17 cellular contexts compared by ENCODE assay signal in the genomic region with DNA sequence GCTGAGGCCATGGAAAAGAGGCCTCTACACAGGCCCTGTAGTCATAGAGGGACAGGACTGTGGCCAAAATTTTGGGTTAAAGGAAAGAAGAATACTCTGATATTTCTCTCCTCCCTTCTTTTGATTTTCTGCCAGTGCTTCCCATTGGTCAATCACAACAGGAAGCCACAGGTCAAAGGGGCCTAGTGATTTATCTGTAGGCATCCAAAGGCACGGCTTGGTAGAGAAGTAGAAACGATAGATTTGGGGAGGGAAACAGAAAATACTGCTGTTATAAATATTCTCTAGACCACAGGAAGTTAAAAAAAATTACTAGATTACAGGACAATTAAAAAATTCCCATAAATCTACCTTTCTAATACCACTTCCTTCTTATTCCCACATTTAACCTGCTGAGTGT. TPM values are rescaled to one million over a fixed set of nuclear protein-coding genes. Genes with fewer than 3 reads are reported as not detected.
DNase-seq lines count a peak whose midpoint lies in the region; ATAC-seq and TF ChIP-seq lines count a peak whose summit lies in the region.
"Had no signal": no experiment of that assay in that cellular context is flagged by ENCODE, and none has a peak within 500 bp of the region (broad histone marks: within the 10 kb centered on the region; RNA-seq: fewer than 3 reads in every experiment).

No MANE protein-coding gene starts in this region.

- ATAC-seq in upper lobe of right lung (no peak), GM18861 (IDR thresholded peaks at IDR 0.05; ENCODE audit: unreplicated experiment) (no peak)
- ATAC-seq: PC-3 had no signal

- no peaks in the 10 kb centered on the region for H4K20me1 ChIP-seq in osteoblast (ENCODE audit: insufficient read depth, low read length)

- H3K4me3 ChIP-seq in liver (ENCODE audit: low read depth in 1 of 3, low read length in 3 of 3) (no peak overlapping the region), osteoblast (ENCODE audit: insufficient read depth, low read length) (no peak overlapping the region), upper lobe of right lung (no peak overlapping the region)
- H3K4me3 ChIP-seq: GM23248, SJSA1 had no signal

- intact Hi-C loops in upper lobe of right lung (cut with DNase I): no loop called here

- no peak overlapping the region for H3K4me2 ChIP-seq in osteoblast (ENCODE audit: insufficient read depth, low read length)

- TF ChIP-seq CTCF in liver (IDR thresholded peaks at IDR 0.05; ENCODE audit: low read depth, low read length, missing input control): no peak
- no peak for TF ChIP-seq CTCF in osteoblast (IDR thresholded peaks at IDR 0.05; ENCODE audit: extremely low read depth, low read depth, low read length)
- TF ChIP-seq CTCF in upper lobe of right lung (IDR thresholded peaks at IDR 0.05): no peak

- H3K36me3 ChIP-seq in liver (ENCODE audit: control insufficient read depth in 4 of 4, insufficient read depth in 3 of 4, low read depth in 1 of 4, low read length in 3 of 4) (no peaks in the 10 kb centered on the region), osteoblast (ENCODE audit: insufficient read depth, low read length) (no peaks in the 10 kb centered on the region), upper lobe of right lung (no peaks in the 10 kb centered on the region)

- H3K4me1 ChIP-seq in liver (ENCODE audit: control insufficient read depth in 4 of 4, insufficient read depth in 4 of 4, low read length in 3 of 4) (peaks cover 0 to 23% (median 9%) of the 10 kb centered on the region in 4 donors), osteoblast (ENCODE audit: insufficient read depth, low read length) (peaks cover 13% of the 10 kb centered on the region), upper lobe of right lung (peaks cover 32% of the 10 kb centered on the region)

- H3K9me3 ChIP-seq in liver (ENCODE audit: control insufficient read depth in 4 of 4, low read length in 3 of 4) (no peaks in the 10 kb centered on the region), osteoblast (ENCODE audit: low read depth, low read length) (no peaks in the 10 kb centered on the region), upper lobe of right lung (no peaks in the 10 kb centered on the region)
- H3K9me3 ChIP-seq: SJSA1 had no signal

- H3K9ac ChIP-seq in liver (ENCODE audit: low read depth in 1 of 2, low read length in 2 of 2): no peak overlapping the region
- H3K9ac ChIP-seq: GM23248 had no signal

- peak overlapping the region; percentile 29 for H2AFZ ChIP-seq in osteoblast (ENCODE audit: low read length)

- WGBS in liver: 35% methylated on average over 2 of the region's 2 CpGs

- H3K79me2 ChIP-seq in osteoblast (ENCODE audit: insufficient read depth, low read length): peaks cover 32% of the 10 kb centered on the region

- no peak for TF ChIP-seq RAD21 in liver (IDR thresholded peaks at IDR 0.05)

- H3K27me3 ChIP-seq in liver (ENCODE audit: control insufficient read depth in 4 of 4, insufficient read depth in 4 of 4, low read length in 3 of 4) (no peaks in the 10 kb centered on the region), osteoblast (ENCODE audit: insufficient read depth, low read length) (no peaks in the 10 kb centered on the region), upper lobe of right lung (no peaks in the 10 kb centered on the region)
- H3K27me3 ChIP-seq: SJSA1 had no signal

- no peak overlapping the region for H3K27ac ChIP-seq in liver (ENCODE audit: low read depth in 1 of 2, low read length in 2 of 2)
- H3K27ac ChIP-seq in osteoblast (ENCODE audit: low read depth, low read length): no peak overlapping the region
- no peak overlapping the region for H3K27ac ChIP-seq in upper lobe of right lung
- H3K27ac ChIP-seq: GM23248, SJSA1 had no signal

- DNase-seq in EL: peak; percentile 12
- DNase-seq in M059J (ENCODE audit: low read depth): peak; percentile 42
- no peak for DNase-seq in osteoblast (ENCODE audit: insufficient read length, low spot score, missing footprints)
- no peak for DNase-seq in upper lobe of right lung
- DNase-seq in DMS153 (lab: John Stamatoyannopoulos, UW): no peak
- no peak for DNase-seq in stimulated activated CD4-positive, alpha-beta T cell treated with anti-CD3 and anti-CD28 coated beads, Interleukin-4, amount 100 ng/mL, for 24 hours
- DNase-seq: ACHN, DND-41, GM23248, NCI-H1417 treated with DMSO at 0.1 percent for 48 hours, NCI-H187 treated with DMSO at 0.1 percent for 48 hours, NCI-H524, PC-3, SW 1271 had no signal

TF ChIP-seq in liver, 16 proteins besides CTCF, POLR2A, EP300 and RAD21:
- TF ChIP-seq NR2F2 (IDR thresholded peaks at IDR 0.05): peak; percentile 61
- no peak for TF ChIP-seq GABPA (IDR thresholded peaks at IDR 0.05 in 1 of 2, conservative IDR thresholded peaks at IDR 0.05 in 1 of 2)

RNA-seq across cellular contexts. Expression of gene CCDC50, which starts 1.7 kb away (rescaled TPM):
- 184 and 195 TPM in 2 replicates for total RNA-seq in M059J (2014; rRNA removed; shearing (Covaris generic))
- total RNA-seq in liver (10 to 100 TPM; 15.4 to 69.0 TPM), osteoblast (74.8 and 78.2 TPM in 2 replicates), upper lobe of right lung (73.2 TPM)
- 10 to 100 TPM; 27.3 to 40.0 TPM for polyA plus RNA-seq in liver

RNA-seq across cellular contexts. Expression of gene UTS2B, which starts 2.8 kb away (rescaled TPM):
- total RNA-seq in M059J (2014; rRNA removed; shearing (Covaris generic)): 0.57 and 10.3 TPM in 2 replicates
- total RNA-seq in liver: not detected
- under 1 TPM; 0.10 to 0.76 TPM for polyA plus RNA-seq in liver
- 0.59 and 1.1 TPM in 2 replicates for total RNA-seq in osteoblast
- total RNA-seq in upper lobe of right lung: 0.75 TPM
- total RNA-seq: PC-3 had no signal

Comparison
In these comparisons a context has a peak if more than half of its experiments do, and no peak if none do; other contexts are left out.
1. DNase-seq: peak in EL (single experiment) and M059J (single experiment); none in osteoblast (single experiment), upper lobe of right lung (single experiment), DMS153 (single experiment) and stimulated activated CD4-positive, alpha-beta T cell treated with anti-CD3 and anti-CD28 coated beads, Interleukin-4, amount 100 ng/mL, for 24 hours (single experiment).